Comparison of ENCODE assay signal across 28 cellular contexts in the genomic region with DNA sequence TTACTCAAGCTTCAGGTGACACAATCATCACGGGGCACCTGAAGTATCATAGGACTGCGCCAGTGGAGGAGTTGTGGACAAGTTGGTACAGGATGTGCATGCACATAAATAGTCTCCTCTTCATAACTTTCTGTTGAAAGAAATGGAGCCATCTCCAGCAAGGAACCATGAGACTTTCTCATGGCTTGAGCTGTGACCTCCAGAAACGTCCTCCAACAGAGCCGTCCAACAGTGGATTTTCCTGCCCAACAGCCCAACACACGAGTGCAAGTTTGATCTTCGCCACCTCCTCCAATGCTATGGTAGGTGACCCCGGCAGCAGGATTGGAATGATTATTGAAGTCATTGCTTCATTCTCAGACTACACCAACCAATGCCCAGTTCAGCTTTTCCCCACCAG.
"Had no signal": no experiment of that assay in that cellular context is flagged by ENCODE, and none has a peak within 500 bp of the region (broad histone marks: within the 10 kb centered on the region; RNA-seq: fewer than 3 reads in every experiment).

No MANE protein-coding gene starts in this region.

- H3K4me3 ChIP-seq: colonic mucosa, coronary artery, dorsolateral prefrontal cortex, esophagus muscularis mucosa, esophagus squamous epithelium, gastrocnemius medialis, gastroesophageal sphincter, heart left ventricle, heart right ventricle had no signal

- FAIRE-seq: colon, endometrium, endothelial cell of umbilical vein, frontal cortex had no signal

- H3K27me3 ChIP-seq: colonic mucosa, foreskin keratinocyte had no signal

- H3K27ac Mint-ChIP-seq: dendritic cell treated with granulocyte-macrophage colony-stimulating factor and Interleukin-4, amounts not matched to agents 40 ng/mL and 50 ng/mL, for 4 days; effector memory CD8-positive, alpha-beta T cell; endodermal cell had no signal

- H3K9me3 ChIP-seq: colonic mucosa, esophagus muscularis mucosa, esophagus squamous epithelium, gastrocnemius medialis, gastroesophageal sphincter, heart left ventricle, heart right ventricle had no signal

- H3K4me3 Mint-ChIP-seq: dendritic cell treated with granulocyte-macrophage colony-stimulating factor and Interleukin-4, amounts not matched to agents 40 ng/mL and 50 ng/mL, for 4 days; effector memory CD8-positive, alpha-beta T cell; endodermal cell had no signal

- H3K4me1 Mint-ChIP-seq: endodermal cell had no signal

- DNase-seq: colonic mucosa; cortex of kidney; dermis blood vessel endothelial cell; dorsolateral prefrontal cortex; effector CD4-positive, alpha-beta T cell; effector CD8-positive, alpha-beta T cell; effector memory CD4-positive, alpha-beta T cell; effector memory CD8-positive, alpha-beta T cell; endodermal cell; erythroblast; esophagus squamous epithelium; foreskin fibroblast; foreskin keratinocyte; foreskin melanocyte; gastrocnemius medialis; glutamatergic neuron; heart left ventricle; heart right ventricle had no signal

- H3K9me3 Mint-ChIP-seq: dendritic cell treated with granulocyte-macrophage colony-stimulating factor and Interleukin-4, amounts not matched to agents 40 ng/mL and 50 ng/mL, for 4 days; effector memory CD8-positive, alpha-beta T cell; endodermal cell had no signal

- H3K27ac ChIP-seq: colonic mucosa, coronary artery, dorsolateral prefrontal cortex, epithelial cell of prostate, esophagus muscularis mucosa, esophagus squamous epithelium, foreskin keratinocyte, gastrocnemius medialis, gastroesophageal sphincter, heart left ventricle, heart right ventricle had no signal

- ATAC-seq: effector memory CD8-positive, alpha-beta T cell; esophagus mucosa; foreskin keratinocyte; gastrocnemius medialis; gastroesophageal sphincter; heart left ventricle; heart right ventricle had no signal

- H3K4me1 ChIP-seq: colonic mucosa, esophagus muscularis mucosa, esophagus squamous epithelium, foreskin keratinocyte, gastrocnemius medialis, gastroesophageal sphincter, heart left ventricle, heart right ventricle had no signal

- H3K36me3 ChIP-seq: colonic mucosa, esophagus muscularis mucosa, esophagus squamous epithelium, gastrocnemius medialis, gastroesophageal sphincter, heart left ventricle, heart right ventricle had no signal
